ENCODE assay signal across 20 cellular contexts in the genomic region with DNA sequence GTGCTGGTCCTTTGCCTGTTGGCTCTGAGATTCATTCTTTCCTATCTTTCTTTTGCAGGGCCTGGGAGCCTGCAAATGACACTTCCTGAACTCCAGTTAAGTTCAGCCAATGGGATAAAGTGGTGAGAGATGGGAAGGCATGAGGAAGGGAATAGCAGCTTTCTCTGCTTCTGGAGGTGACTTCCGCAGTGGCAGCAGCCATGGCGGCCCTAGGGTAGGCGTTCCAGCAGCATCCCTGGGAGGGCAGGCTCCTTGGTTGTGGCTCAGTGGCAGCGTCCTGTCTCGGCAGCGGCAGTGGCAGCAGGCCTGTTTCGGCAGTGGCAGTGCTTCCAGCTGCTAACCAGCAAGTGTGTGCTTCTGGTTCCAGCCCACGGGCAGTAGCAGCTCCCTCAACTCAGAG. TPM values are rescaled to one million over a fixed set of nuclear protein-coding genes. Genes with fewer than 3 reads are reported as not detected.
"Had no signal": no experiment of that assay in that cellular context is flagged by ENCODE, and none has a peak within 500 bp of the region (broad histone marks: within the 10 kb centered on the region; RNA-seq: fewer than 3 reads in every experiment).

No MANE protein-coding gene starts in this region.

- H3K36me3 ChIP-seq: adrenal gland, breast epithelium, Peyer's patch had no signal

- H3K9me3 Mint-ChIP-seq: activated CD8-positive, alpha-beta T cell treated with anti-CD3 and anti-CD28 coated beads for 36 hours; activated naive CD4-positive, alpha-beta T cell treated with anti-CD3 and anti-CD28 coated beads, Interleukin-2, amount 10 ng/mL, durations not matched to agents 7 days and 5 days; activated naive CD8-positive, alpha-beta T cell treated with anti-CD3 and anti-CD28 coated beads, Interleukin-2, amount 10 ng/mL, durations not matched to agents 7 days and 5 days; activated T-cell treated with anti-CD3 and anti-CD28 coated beads, Interleukin-2, amount 50 U/mL, for 72 hours; activated T-helper 2 cell treated with anti-CD3 and anti-CD28 coated beads, Interferon-gamma antibody, Interleukin-2, Interleukin-4, amounts not matched to agents 10 μg/mL and 5 μg/mL and 100 μg/mL, durations not matched to agents 14 hours and 24 hours and 36 hours; T-helper 1 cell treated with Interleukin-12 subunit alpha and Interleukin-12 subunit beta and Interleukin-4 antibody, amounts not matched to agents 30 μg/mL and 1 μg/mL, for 36 hours had no signal

- H3K4me2 ChIP-seq: KMS-11 had no signal

- H3K27me3 ChIP-seq: adrenal gland, breast epithelium, Peyer's patch had no signal

- H3K4me1 ChIP-seq: adrenal gland, breast epithelium, Peyer's patch had no signal

- H3K9ac ChIP-seq: KMS-11 had no signal

- H3K4me1 Mint-ChIP-seq: activated naive CD8-positive, alpha-beta T cell treated with anti-CD3 and anti-CD28 coated beads, Interleukin-2, amount 10 ng/mL, durations not matched to agents 7 days and 5 days had no signal

- H3K27ac Mint-ChIP-seq: activated CD8-positive, alpha-beta T cell treated with anti-CD3 and anti-CD28 coated beads for 36 hours; activated naive CD4-positive, alpha-beta T cell treated with anti-CD3 and anti-CD28 coated beads, Interleukin-2, amount 10 ng/mL, durations not matched to agents 7 days and 5 days; activated naive CD8-positive, alpha-beta T cell treated with anti-CD3 and anti-CD28 coated beads, Interleukin-2, amount 10 ng/mL, durations not matched to agents 7 days and 5 days; activated T-cell treated with anti-CD3 and anti-CD28 coated beads, Interleukin-2, amount 50 U/mL, for 72 hours; activated T-helper 2 cell treated with anti-CD3 and anti-CD28 coated beads, Interferon-gamma antibody, Interleukin-2, Interleukin-4, amounts not matched to agents 10 μg/mL and 5 μg/mL and 100 μg/mL, durations not matched to agents 14 hours and 24 hours and 36 hours; T-helper 1 cell treated with Interleukin-12 subunit alpha and Interleukin-12 subunit beta and Interleukin-4 antibody, amounts not matched to agents 30 μg/mL and 1 μg/mL, for 36 hours had no signal

- H3K4me3 Mint-ChIP-seq: activated CD8-positive, alpha-beta T cell treated with anti-CD3 and anti-CD28 coated beads for 36 hours; activated naive CD4-positive, alpha-beta T cell treated with anti-CD3 and anti-CD28 coated beads, Interleukin-2, amount 10 ng/mL, durations not matched to agents 7 days and 5 days; activated naive CD8-positive, alpha-beta T cell treated with anti-CD3 and anti-CD28 coated beads, Interleukin-2, amount 10 ng/mL, durations not matched to agents 7 days and 5 days; activated T-cell treated with anti-CD3 and anti-CD28 coated beads, Interleukin-2, amount 50 U/mL, for 72 hours; T-helper 1 cell treated with Interleukin-12 subunit alpha and Interleukin-12 subunit beta and Interleukin-4 antibody, amounts not matched to agents 30 μg/mL and 1 μg/mL, for 36 hours had no signal

- H3K4me3 ChIP-seq: adrenal gland, breast epithelium, Peyer's patch had no signal

- H3K36me3 Mint-ChIP-seq: activated naive CD4-positive, alpha-beta T cell treated with anti-CD3 and anti-CD28 coated beads, Interleukin-2, amount 10 ng/mL, durations not matched to agents 7 days and 5 days; activated naive CD8-positive, alpha-beta T cell treated with anti-CD3 and anti-CD28 coated beads, Interleukin-2, amount 10 ng/mL, durations not matched to agents 7 days and 5 days had no signal

- H3K27ac ChIP-seq: adrenal gland, breast epithelium, KMS-11, Peyer's patch had no signal

- DNase-seq: activated CD4-positive, alpha-beta T cell treated with anti-CD3 and anti-CD28 coated beads for 4 hours; activated CD8-positive, alpha-beta memory T cell treated with anti-CD3 and anti-CD28 coated beads, Interleukin-2, amount 50 U/mL, for 4 hours; activated CD8-positive, alpha-beta T cell treated with anti-CD3 and anti-CD28 coated beads for 36 hours; activated gamma-delta T cell treated with Interleukin-2 at 50 U/mL for 16 hours; activated naive CD4-positive, alpha-beta T cell treated with anti-CD3 and anti-CD28 coated beads, Interleukin-2, amount 10 ng/mL, durations not matched to agents 7 days and 5 days; activated naive CD8-positive, alpha-beta T cell treated with anti-CD3 and anti-CD28 coated beads, Interleukin-2, amount 10 ng/mL, durations not matched to agents 7 days and 5 days; activated T-cell treated with anti-CD3 and anti-CD28 coated beads, Interleukin-2, amount 50 U/mL, for 72 hours; adrenal gland; caudate nucleus; NCI-H1092; NCI-H1417; NCI-H1930; NCI-H2107; NCI-H226; Peyer's patch; SHP77 had no signal

- H3K9me3 ChIP-seq: adrenal gland, breast epithelium, Peyer's patch had no signal

RNA-seq across cellular contexts. Expression of gene MDFI, which starts 7.3 kb away (rescaled TPM):
- total RNA-seq: activated CD8-positive, alpha-beta T cell treated with anti-CD3 and anti-CD28 coated beads for 36 hours; activated naive CD8-positive, alpha-beta T cell treated with anti-CD3 and anti-CD28 coated beads, Interleukin-2, amount 10 ng/mL, durations not matched to agents 7 days and 5 days; activated T-cell treated with anti-CD3 and anti-CD28 coated beads, Interleukin-2, amount 50 U/mL, for 72 hours; activated T-helper 2 cell treated with anti-CD3 and anti-CD28 coated beads, Interferon-gamma antibody, Interleukin-2, Interleukin-4, amounts not matched to agents 10 μg/mL and 5 μg/mL and 100 μg/mL, durations not matched to agents 14 hours and 24 hours and 36 hours had no signal
